ENCODE assay signal across 8 cellular contexts in genomic region chr17:46087871-46088270, GRCh38.
DNase-seq lines count a peak whose midpoint lies in the region; ATAC-seq, FAIRE-seq and TF ChIP-seq lines count a peak whose summit lies in the region.
"Not testable (repeated sequence)": the region's sequence is repeated elsewhere in the genome, so short reads cannot be mapped to it uniquely, and the experiment has no call there.

No MANE protein-coding gene starts in this region.

- not testable (repeated sequence) for H2BK20ac ChIP-seq in H1 (ENCODE audit: low read length)

- H3K56ac ChIP-seq in H1 (replicated peaks; ENCODE audit: insufficient read length, low read depth, low read length) = not testable (repeated sequence)

- not testable (repeated sequence) for TF ChIP-seq POLR2A in A549 (IDR thresholded peaks at IDR 0.05; ENCODE audit: low read length); GM12892 (IDR thresholded peaks at IDR 0.05; ENCODE audit: low read depth, low read length); H1 (IDR thresholded peaks at IDR 0.05; ENCODE audit: control extremely low read depth in 1 of 2, low read depth in 2 of 2, low read length in 2 of 2)

- H3K4me3 Mint-ChIP-seq in activated CD8-positive, alpha-beta T cell treated with anti-CD3 and anti-CD28 coated beads for 36 hours; activated naive CD8-positive, alpha-beta T cell; stimulated activated naive B cell treated with anti-CD40 and anti-IgM and Interleukin-4, amounts not matched to agents 10 μg/mL and 1 μg/mL and 100 μg/mL, for 72 hours: not testable (repeated sequence)

- intact Hi-C loops in activated CD8-positive, alpha-beta T cell treated with anti-CD3 and anti-CD28 coated beads for 36 hours (cut with micrococcal nuclease) = loop anchor here (5.0 kb wide), 1 partner anchor 34 kb away; no protein-coding TSS in a partner anchor
- intact Hi-C loops in psoas muscle (cut with DNase I) = not testable (repeated sequence)

- not testable (repeated sequence) for H4K8ac ChIP-seq in H1 (ENCODE audit: extremely low read depth, insufficient read depth, low read length)

- H3K14ac ChIP-seq in H1 (ENCODE audit: insufficient read length) = not testable (repeated sequence)

- H3K27me3 ChIP-seq in H1 (replicated peaks in 1 of 4; ENCODE audit: control insufficient read depth in 3 of 4, extremely low read depth in 1 of 4, insufficient read depth in 3 of 4, low read length in 3 of 4); psoas muscle (ENCODE audit: insufficient read depth in 3 of 3, low read length in 2 of 3): not testable (repeated sequence)

- not testable (repeated sequence) for TF ChIP-seq CTCF in A549 (IDR thresholded peaks at IDR 0.05); activated CD8-positive, alpha-beta T cell treated with anti-CD3 and anti-CD28 coated beads for 36 hours (IDR thresholded peaks at IDR 0.05); H1 (IDR thresholded peaks at IDR 0.05; ENCODE audit: control extremely low read depth in 1 of 3, insufficient read depth in 1 of 3, low read depth in 1 of 3, low read length in 3 of 3); psoas muscle (IDR thresholded peaks at IDR 0.05)

- not testable (repeated sequence) for H4K91ac ChIP-seq in H1 (replicated peaks; ENCODE audit: insufficient read length, low read length)

- H4K5ac ChIP-seq in H1 (ENCODE audit: insufficient read length, low read depth, low read length) = not testable (repeated sequence)

- not testable (repeated sequence) for TF ChIP-seq RAD21 in A549 (conservative IDR thresholded peaks at IDR 0.05 in 1 of 2, IDR thresholded peaks at IDR 0.05 in 1 of 2); H1 (IDR thresholded peaks at IDR 0.05 in 1 of 2, conservative IDR thresholded peaks at IDR 0.05 in 1 of 2; ENCODE audit: low read depth in 2 of 2, low read length in 2 of 2)

- POLR2A ChIA-PET in A549 (lab: Yijun Ruan, JAX); activated CD8-positive, alpha-beta T cell treated with anti-CD3 and anti-CD28 coated beads for 36 hours (lab: Charles Lee): not testable (repeated sequence)
- POLR2A ChIA-PET in H1 (lab: Charles Lee; ENCODE audit: partially characterized antibody) = interaction anchor here (1.2 kb wide), 1 partner anchor 36 kb away, joined by 3 read pairs; no protein-coding TSS in a partner anchor

- not testable (repeated sequence) for H3K23ac ChIP-seq in H1 (ENCODE audit: insufficient read length)

- not testable (repeated sequence) for DNase-seq in A549 (ENCODE audit: low read depth in 1 of 2, low spot score in 1 of 2); GM12892 (ENCODE audit: insufficient read length); HTR-8/SVneo (ENCODE audit: insufficient read length, low spot score); activated CD8-positive, alpha-beta T cell treated with anti-CD3 and anti-CD28 coated beads for 36 hours; H1 (ENCODE audit: low read depth in 1 of 2, low spot score in 2 of 2); psoas muscle; stimulated activated naive B cell treated with anti-CD40 and anti-IgM and Interleukin-4, amounts not matched to agents 10 μg/mL and 1 μg/mL and 100 μg/mL, for 72 hours

- peaks cover 0 to 97% of the 10 kb centered on the region in 2 experiments; a peak in 3 of 4 replicates for H3K79me2 ChIP-seq in H1 (ENCODE audit: control insufficient read depth in 1 of 2, insufficient read depth in 2 of 2, low read length in 2 of 2)

- not testable (repeated sequence) for H3K9me3 ChIP-seq in A549; H1 (ENCODE audit: insufficient read depth in 2 of 2, low read depth in 1 of 2, low read length in 1 of 2); psoas muscle

- not testable (repeated sequence) for H2BK5ac ChIP-seq in H1 (ENCODE audit: low read depth, low read length)

- H2BK120ac ChIP-seq in H1 (replicated peaks; ENCODE audit: low read depth, low read length) = not testable (repeated sequence)

- WGBS in A549 (ENCODE audit: missing lambda C conversion rate) = 96% methylated on average over 4 of the region's 4 CpGs
- 84% methylated on average over 4 of the region's 4 CpGs; no CpG with 5 or more reads in 1 of the 2 experiments for WGBS in H1 (ENCODE audit: extremely low coverage in 1 of 2, insufficient coverage in 1 of 2, insufficient read length in 1 of 2, insufficient replicate concordance in 2 of 2, low coverage in 1 of 2, low lambda C conversion rate in 2 of 2, missing lambda C conversion rate in 1 of 2), 2 experiments
- WGBS in psoas muscle, 3 donors = 34 to 58% (median 54%) methylated on average over 4 of the region's 4 CpGs

- not testable (repeated sequence) for H3K27me3 Mint-ChIP-seq in activated CD8-positive, alpha-beta T cell treated with anti-CD3 and anti-CD28 coated beads for 36 hours; activated naive CD8-positive, alpha-beta T cell; stimulated activated naive B cell treated with anti-CD40 and anti-IgM and Interleukin-4, amounts not matched to agents 10 μg/mL and 1 μg/mL and 100 μg/mL, for 72 hours

- peaks cover 31% of the 10 kb centered on the region for H3K36me3 Mint-ChIP-seq in activated CD8-positive, alpha-beta T cell treated with anti-CD3 and anti-CD28 coated beads for 36 hours (ENCODE audit: low read depth)
- H3K36me3 Mint-ChIP-seq in activated naive CD8-positive, alpha-beta T cell = peaks cover 16% of the 10 kb centered on the region
- H3K36me3 Mint-ChIP-seq in stimulated activated naive B cell treated with anti-CD40 and anti-IgM and Interleukin-4, amounts not matched to agents 10 μg/mL and 1 μg/mL and 100 μg/mL, for 72 hours = peaks cover 18 to 43% of the 10 kb centered on the region in 2 donors

- H3K4me1 Mint-ChIP-seq in activated CD8-positive, alpha-beta T cell treated with anti-CD3 and anti-CD28 coated beads for 36 hours (ENCODE audit: low read depth) = peaks cover 64% of the 10 kb centered on the region
- H3K4me1 Mint-ChIP-seq in activated naive CD8-positive, alpha-beta T cell (ENCODE audit: low read depth) = peaks cover 78% of the 10 kb centered on the region
- peaks cover 24 to 60% of the 10 kb centered on the region in 2 donors for H3K4me1 Mint-ChIP-seq in stimulated activated naive B cell treated with anti-CD40 and anti-IgM and Interleukin-4, amounts not matched to agents 10 μg/mL and 1 μg/mL and 100 μg/mL, for 72 hours

- not testable (repeated sequence) for H3K18ac ChIP-seq in H1 (ENCODE audit: extremely low read depth, low read length)

- H3K4me3 ChIP-seq in A549; H1 (ENCODE audit: extremely low read depth in 1 of 4, insufficient read depth in 2 of 4, low read depth in 3 of 4, low read length in 4 of 4); psoas muscle: not testable (repeated sequence)

- H2AK5ac ChIP-seq in H1 (ENCODE audit: low read depth, low read length) = not testable (repeated sequence)

- H3K36me3 ChIP-seq in H1 (ENCODE audit: control insufficient read depth in 2 of 4, insufficient read depth in 4 of 4, low read length in 3 of 4) = peaks cover 0 to 15% (median 2%) of the 10 kb centered on the region in 4 experiments; a peak in 2 of 8 replicates
- H3K36me3 ChIP-seq in psoas muscle (ENCODE audit: insufficient read depth in 1 of 2, low read depth in 1 of 2) = not testable (repeated sequence)

- not testable (repeated sequence) for H3K79me1 ChIP-seq in H1 (ENCODE audit: low read depth, low read length)

- CTCF ChIA-PET in A549 (lab: Yijun Ruan, JAX) (interaction anchor here (0.7 to 2.1 kb wide), 11 partner anchors 10 to 448 kb away, joined by 3 to 6 read pairs (median 4); partner anchors contain the start of gene KANSL1), H1 (lab: Charles Lee; ENCODE audit: partially characterized antibody) (interaction anchor here (0.6 to 1.4 kb wide), 3 partner anchors 71 to 125 kb away, joined by 3 read pairs; no protein-coding TSS in a partner anchor)
- CTCF ChIA-PET in activated CD8-positive, alpha-beta T cell treated with anti-CD3 and anti-CD28 coated beads for 36 hours (lab: Charles Lee) = interaction anchor here (1.2 to 1.5 kb wide), 2 partner anchors 43 to 47 kb away, joined by 3 to 6 read pairs; no protein-coding TSS in a partner anchor

- not testable (repeated sequence) for H2AFZ ChIP-seq in H1 (ENCODE audit: low read length)

- not testable (repeated sequence) for H3K4me1 ChIP-seq in A549; H1 (replicated peaks in 1 of 4; ENCODE audit: control insufficient read depth in 3 of 4, insufficient read depth in 4 of 4, low read length in 3 of 4)
- peaks cover 49% of the 10 kb centered on the region for H3K4me1 ChIP-seq in psoas muscle

- not testable (repeated sequence) for H2BK15ac ChIP-seq in H1 (ENCODE audit: low read length)

- not testable (repeated sequence) for H3K27ac ChIP-seq in A549; H1 (ENCODE audit: low read depth, low read length)
- peak overlapping the region; percentile 25 for H3K27ac ChIP-seq in psoas muscle

- not testable (repeated sequence) for TF ChIP-seq EP300 in A549 (IDR thresholded peaks at IDR 0.05); H1 (IDR thresholded peaks at IDR 0.05; ENCODE audit: borderline replicate concordance in 1 of 2, low read depth in 2 of 2, low read length in 2 of 2)

- not testable (repeated sequence) for H3K9ac ChIP-seq in H1 (replicated peaks in 1 of 4; ENCODE audit: extremely low read depth in 1 of 4, low read depth in 3 of 4, low read length in 3 of 4)

- peak in 1 of 2 experiments; percentile 25; a peak in 2 of 6 replicates for ATAC-seq in A549
- not testable (repeated sequence) for ATAC-seq in activated CD8-positive, alpha-beta T cell treated with anti-CD3 and anti-CD28 coated beads for 36 hours; stimulated activated naive B cell treated with anti-CD40 and anti-IgM and Interleukin-4, amounts not matched to agents 10 μg/mL and 1 μg/mL and 100 μg/mL, for 72 hours (replicated peaks)
- ATAC-seq in psoas muscle = peak; percentile 55 to 84 (median 76)

- not testable (repeated sequence) for H3K4me2 ChIP-seq in A549; H1 (ENCODE audit: insufficient read depth in 1 of 2, low read depth in 2 of 2, low read length in 2 of 2)

- not testable (repeated sequence) for H3K23me2 ChIP-seq in H1 (ENCODE audit: low read depth, low read length)

- peak overlapping the region; percentile 63 for H3K27ac Mint-ChIP-seq in activated CD8-positive, alpha-beta T cell treated with anti-CD3 and anti-CD28 coated beads for 36 hours
- peak overlapping the region; percentile 70 for H3K27ac Mint-ChIP-seq in activated naive CD8-positive, alpha-beta T cell
- peak overlapping the region; percentile 39 for H3K27ac Mint-ChIP-seq in stimulated activated naive B cell treated with anti-CD40 and anti-IgM and Interleukin-4, amounts not matched to agents 10 μg/mL and 1 μg/mL and 100 μg/mL, for 72 hours

- not testable (repeated sequence) for H2BK12ac ChIP-seq in H1 (ENCODE audit: low read depth, low read length)

- not testable (repeated sequence) for H3K4ac ChIP-seq in H1 (replicated peaks; ENCODE audit: insufficient read length, low read depth, low read length)

- FAIRE-seq in A549 (lab: Jason Lieb, UNC) (peak; percentile 98), GM12892 (lab: Jason Lieb, UNC) (peak; percentile 80), HTR-8/SVneo (lab: Jason Lieb, UNC) (peak; percentile 48), H1 (lab: Jason Lieb, UNC) (peak; percentile 39)

- H4K20me1 ChIP-seq in H1 (replicated peaks in 1 of 2; ENCODE audit: control insufficient read depth in 1 of 2, insufficient read depth in 2 of 2, low read length in 2 of 2) = not testable (repeated sequence)

- H3K9me3 Mint-ChIP-seq in activated CD8-positive, alpha-beta T cell treated with anti-CD3 and anti-CD28 coated beads for 36 hours; activated naive CD8-positive, alpha-beta T cell (ENCODE audit: low read depth); stimulated activated naive B cell treated with anti-CD40 and anti-IgM and Interleukin-4, amounts not matched to agents 10 μg/mL and 1 μg/mL and 100 μg/mL, for 72 hours: not testable (repeated sequence)
